9 cellular contexts compared by ENCODE assay signal in genomic region chr6:28207244-28208179, GRCh38. TPM values are rescaled to one million over a fixed set of nuclear protein-coding genes. Genes with fewer than 3 reads are reported as not detected.
DNase-seq lines count a peak whose midpoint lies in the region; ATAC-seq, FAIRE-seq and TF ChIP-seq lines count a peak whose summit lies in the region.
"Had no signal": no experiment of that assay in that cellular context is flagged by ENCODE, and none has a peak within 500 bp of the region (broad histone marks: within the 10 kb centered on the region; RNA-seq: fewer than 3 reads in every experiment).

No MANE protein-coding gene starts in this region.

- FAIRE-seq in GM12891 (lab: Jason Lieb, UNC) = peak; percentile 83
- no peak for FAIRE-seq in D721Med (lab: Jason Lieb, UNC)

- H3K27me3 ChIP-seq in ectodermal cell (ENCODE audit: control insufficient read depth, insufficient read depth, low read length, poor library complexity, severe bottlenecking) = peaks cover 85% of the 10 kb centered on the region

- peaks cover 0 to 68% (median 26%) of the 10 kb centered on the region in 9 donors for H3K9me3 Mint-ChIP-seq in naive thymus-derived CD8-positive, alpha-beta T cell

- TF ChIP-seq CTCF in NB4 (IDR thresholded peaks at IDR 0.05; ENCODE audit: low read depth, low read length) (no peak), omental fat pad (IDR thresholded peaks at IDR 0.05) (no peak), D721Med (IDR thresholded peaks at IDR 0.05; ENCODE audit: insufficient read depth, missing control alignments) (no peak)

- H3K4me3 Mint-ChIP-seq in naive thymus-derived CD8-positive, alpha-beta T cell = peak overlapping the region; percentile 38 to 83 (median 68)

- H3K4me1 ChIP-seq in ectodermal cell (ENCODE audit: control insufficient read depth, insufficient read depth, low read length) = peaks cover 8% of the 10 kb centered on the region

- no peak for TF ChIP-seq POLR2A in GM12891 (IDR thresholded peaks at IDR 0.05; ENCODE audit: low read depth, low read length)
- no peak for TF ChIP-seq POLR2A in NB4 (IDR thresholded peaks at IDR 0.05; ENCODE audit: extremely low read depth, insufficient read length)

- H3K36me3 Mint-ChIP-seq in naive thymus-derived CD8-positive, alpha-beta T cell = peaks cover 7 to 59% (median 16%) of the 10 kb centered on the region in 3 donors

- no peaks in the 10 kb centered on the region for H3K36me3 ChIP-seq in ectodermal cell (ENCODE audit: control insufficient read depth, insufficient read depth, low read length)

- H3K27ac Mint-ChIP-seq in naive thymus-derived CD8-positive, alpha-beta T cell = peak overlapping the region in 2 of 10 donors; percentile 19 to 62

- DNase-seq in GM12891 (ENCODE audit: insufficient read length, low spot score) = no peak
- peak; percentile 67 for DNase-seq in NB4 (ENCODE audit: low read depth)
- DNase-seq in naive thymus-derived CD8-positive, alpha-beta T cell = no peak
- DNase-seq in superior temporal gyrus (ENCODE audit: extremely low spot score) = no peak
- DNase-seq in omental fat pad (ENCODE audit: low spot score) = no peak
- no peak for DNase-seq in D721Med (ENCODE audit: insufficient read length, low spot score)

- H3K4me3 ChIP-seq in NB4 (ENCODE audit: low read depth, low read length) (peak overlapping the region; percentile 42), ectodermal cell (ENCODE audit: insufficient read depth, low read depth, low read length) (peak overlapping the region; percentile 32)

- POLR2A ChIA-PET in naive thymus-derived CD8-positive, alpha-beta T cell (lab: Charles Lee) = interaction anchor here (0.6 kb wide), 1 partner anchor 132 kb away, joined by 5 read pairs; no protein-coding TSS in a partner anchor

- WGBS in ectodermal cell, 2 experiments = 1 to 2% methylated on average over 47 of the region's 47 CpGs

- no peaks in the 10 kb centered on the region for H3K9me3 ChIP-seq in ectodermal cell (ENCODE audit: control insufficient read depth, low read length)

- H3K27me3 Mint-ChIP-seq in naive thymus-derived CD8-positive, alpha-beta T cell = peaks cover 59 to 86% (median 64%) of the 10 kb centered on the region in 5 donors

- H3K4me1 Mint-ChIP-seq in naive thymus-derived CD8-positive, alpha-beta T cell = peaks cover 17 to 28% (median 22%) of the 10 kb centered on the region in 4 donors

- H3K27ac ChIP-seq in ectodermal cell (ENCODE audit: insufficient read depth, low read depth, low read length, poor library complexity, severe bottlenecking) = no peak overlapping the region

- peak; percentile 49 to 57 for ATAC-seq in naive thymus-derived CD8-positive, alpha-beta T cell
- ATAC-seq in GM21786 (IDR thresholded peaks at IDR 0.05; ENCODE audit: unreplicated experiment) (no peak), omental fat pad (ENCODE audit: low FRiP score) (no peak)

TF ChIP-seq in GM12891, 5 proteins besides CTCF, POLR2A, EP300 and RAD21:
- TF ChIP-seq SPI1 (IDR thresholded peaks at IDR 0.05; ENCODE audit: low read depth, low read length) = peak; percentile 38; the same call in 1 of the 2 replicates
- TF ChIP-seq POU2F2 (IDR thresholded peaks at IDR 0.05; ENCODE audit: low read depth, low read length) = no peak

RNA-seq across cellular contexts. Expression of gene ZSCAN9, which starts 17.6 kb away (rescaled TPM):
- 6.3 TPM for polyA plus RNA-seq in GM12891 (2012; ENCODE audit: low read depth, missing spikeins)
- polyA plus RNA-seq in ectodermal cell (2013, experiment 1 of 4) = 34.0 TPM
- polyA plus RNA-seq in ectodermal cell (2013, experiment 2 of 4) = 30.0 TPM
- polyA plus RNA-seq in ectodermal cell (2013, experiment 3 of 4) = 28.3 TPM
- 31.6 TPM for polyA plus RNA-seq in ectodermal cell (2013, experiment 4 of 4)
- total RNA-seq in naive thymus-derived CD8-positive, alpha-beta T cell = 1 to 10 TPM; 3.4 to 4.8 TPM
- polyA plus RNA-seq in naive thymus-derived CD8-positive, alpha-beta T cell = 1 to 10 TPM in 2 of 3 donors, under 1 TPM in 1; 0.86 to 2.6 (median 1.1) TPM
- 10 to 100 TPM in 3 of 4 donors, 1 to 10 TPM in 1; 6.3 to 16.6 (median 12.2) TPM for total RNA-seq in omental fat pad

RNA-seq across cellular contexts. Expression of gene ZKSCAN4, which starts 44.6 kb away (rescaled TPM):
- polyA plus RNA-seq in GM12891 (2012; ENCODE audit: low read depth, missing spikeins) = 2.6 TPM
- polyA plus RNA-seq in ectodermal cell (2013, experiment 1 of 4) = 9.4 TPM
- polyA plus RNA-seq in ectodermal cell (2013, experiment 2 of 4) = 9.0 TPM
- polyA plus RNA-seq in ectodermal cell (2013, experiment 3 of 4) = 7.6 TPM
- 9.2 TPM for polyA plus RNA-seq in ectodermal cell (2013, experiment 4 of 4)
- 10 to 100 TPM; 10.5 to 11.4 TPM for total RNA-seq in naive thymus-derived CD8-positive, alpha-beta T cell
- 1 to 10 TPM; 3.4 to 7.1 (median 4.1) TPM for polyA plus RNA-seq in naive thymus-derived CD8-positive, alpha-beta T cell
- total RNA-seq in omental fat pad = 1 to 10 TPM; 1.3 to 6.0 (median 3.2) TPM

RNA-seq across cellular contexts. Expression of gene NKAPL, which starts 51.6 kb away (rescaled TPM):
- polyA plus RNA-seq in GM12891 (2012; ENCODE audit: low read depth, missing spikeins) = not detected
- polyA plus RNA-seq in ectodermal cell (2013, experiment 1 of 4) = not detected
- polyA plus RNA-seq in ectodermal cell (2013, experiment 2 of 4) = not detected
- polyA plus RNA-seq in ectodermal cell (2013, experiment 3 of 4) = not detected
- polyA plus RNA-seq in ectodermal cell (2013, experiment 4 of 4) = not detected
- 1 to 10 TPM; 1.2 to 1.7 TPM for total RNA-seq in naive thymus-derived CD8-positive, alpha-beta T cell
- polyA plus RNA-seq in naive thymus-derived CD8-positive, alpha-beta T cell = under 1 TPM in 1 of 3 donors, not detected in 2; 0.26 TPM
- 1 to 10 TPM; 1.3 to 4.4 (median 2.4) TPM for total RNA-seq in omental fat pad
- total RNA-seq: RPMI7951 had no signal

RNA-seq across cellular contexts. Expression of gene ZSCAN26, which starts 59.4 kb away (rescaled TPM):
- 5.4 TPM for polyA plus RNA-seq in GM12891 (2012; ENCODE audit: low read depth, missing spikeins)
- polyA plus RNA-seq in ectodermal cell (2013, experiment 1 of 4) = 23.3 TPM
- polyA plus RNA-seq in ectodermal cell (2013, experiment 2 of 4) = 26.1 TPM
- polyA plus RNA-seq in ectodermal cell (2013, experiment 3 of 4) = 19.6 TPM
- 25.7 TPM for polyA plus RNA-seq in ectodermal cell (2013, experiment 4 of 4)
- 10 to 100 TPM; 22.0 to 26.8 TPM for total RNA-seq in naive thymus-derived CD8-positive, alpha-beta T cell
- polyA plus RNA-seq in naive thymus-derived CD8-positive, alpha-beta T cell = 10 to 100 TPM; 14.3 to 16.1 (median 14.7) TPM
- total RNA-seq in omental fat pad = 10 to 100 TPM; 11.4 to 19.5 (median 14.8) TPM

Comparison
In these comparisons a context has a peak if more than half of its experiments do, and no peak if none do; other contexts are left out.
1. ATAC-seq: peak in naive thymus-derived CD8-positive, alpha-beta T cell (2 of 2); none in GM21786 (single experiment) and omental fat pad (single experiment).